5 cellular contexts compared by ENCODE assay signal in genomic region chr9:33399047-33399446, GRCh38. TPM values are rescaled to one million over a fixed set of nuclear protein-coding genes. Genes with fewer than 3 reads are reported as not detected.
"Had no signal": no experiment of that assay in that cellular context is flagged by ENCODE, and none has a peak within 500 bp of the region (broad histone marks: within the 10 kb centered on the region; RNA-seq: fewer than 3 reads in every experiment).

No MANE protein-coding gene starts in this region.

RNA-seq across cellular contexts. Expression of gene AQP7, which starts 3.3 kb away (rescaled TPM):
- total RNA-seq: natural killer cell, osteocyte, pulmonary artery endothelial cell, temporal lobe had no signal
- polyA plus RNA-seq: neural cell had no signal

RNA-seq across cellular contexts. Expression of gene AQP3, which starts 48.3 kb away (rescaled TPM):
- polyA plus RNA-seq: neural cell had no signal
